Comparison of ENCODE assay signal across 1 cellular context in genomic region chr5:134370871-134371833, GRCh38.
TF ChIP-seq lines count a peak whose summit lies in the region.

Gene UBE2B, plus strand, starts transcription at chr5:134371569. Its CDS starts 27 bp downstream, at chr5:134371596.

TF ChIP-seq in K562, 482 proteins besides CTCF, POLR2A, EP300 and RAD21 (continued from another document):
- TF ChIP-seq U2AF2 (optimal IDR thresholded peaks at IDR 0.05; ENCODE audit: low read depth, low read length) (no peak), IRF9 (tag; IDR thresholded peaks at IDR 0.05) (peak; percentile 43; the same call in 1 of the 2 replicates), NFATC3 (IDR thresholded peaks at IDR 0.05) (no peak), SMC3 (conservative IDR thresholded peaks at IDR 0.05; ENCODE audit: insufficient read depth, low read depth, low read length) (no peak), RBM17 (IDR thresholded peaks at IDR 0.05; ENCODE audit: borderline replicate concordance, low read depth, low read length) (no peak), CHD1 (IDR thresholded peaks at IDR 0.05; ENCODE audit: low read length) (peak; percentile 98), RBM15 (IDR thresholded peaks at IDR 0.05; ENCODE audit: insufficient read depth, low read length) (no peak), RUNX1 (IDR thresholded peaks at IDR 0.05; ENCODE audit: low read depth) (no peak), ZNF175 (CRISPR knock-in tag; IDR thresholded peaks at IDR 0.05; ENCODE audit: low read depth) (peak; percentile 34; the same call in 1 of the 2 replicates), WHSC1 (IDR thresholded peaks at IDR 0.05; ENCODE audit: low read length) (no peak), SRSF3 (IDR thresholded peaks at IDR 0.05; ENCODE audit: insufficient read depth, low read length) (no peak), FOS (IDR thresholded peaks at IDR 0.05; ENCODE audit: extremely low read depth, insufficient read length) (peak; percentile 87), RFX1 (IDR thresholded peaks at IDR 0.05) (no peak), RFX7 (CRISPR knock-in tag; IDR thresholded peaks at IDR 0.05) (no peak), ZEB2 (IDR thresholded peaks at IDR 0.05) (no peak), KDM4B (IDR thresholded peaks at IDR 0.05; ENCODE audit: borderline replicate concordance in 2 of 2, low read depth in 1 of 2) (peak in 1 of 2 experiments; percentile 49; a peak in 1 of 4 replicates), PHTF2 (CRISPR knock-in tag; IDR thresholded peaks at IDR 0.05) (no peak), ARID2 (IDR thresholded peaks at IDR 0.05) (no peak), CEBPG (CRISPR knock-in tag; IDR thresholded peaks at IDR 0.05) (peak; percentile 85), CEBPG (tag; conservative IDR thresholded peaks at IDR 0.05 in 1 of 2, IDR thresholded peaks at IDR 0.05 in 1 of 2) (peak; percentile 90 to 92), MAZ (CRISPR knock-in tag; conservative IDR thresholded peaks at IDR 0.05 in 1 of 2, IDR thresholded peaks at IDR 0.05 in 1 of 2) (peak; percentile 89 to 96), CHAMP1 (IDR thresholded peaks at IDR 0.05) (peak; percentile 56; the same call in 1 of the 2 replicates), MBD1 (CRISPR knock-in tag; IDR thresholded peaks at IDR 0.05) (no peak), ZKSCAN3 (CRISPR knock-in tag; IDR thresholded peaks at IDR 0.05) (no peak), ZNF282 (CRISPR knock-in tag; IDR thresholded peaks at IDR 0.05) (no peak), HNRNPL (IDR thresholded peaks at IDR 0.05; ENCODE audit: low read depth, low read length) (no peak), MCM3 (IDR thresholded peaks at IDR 0.05) (no peak), ZNF217 (CRISPR knock-in tag; IDR thresholded peaks at IDR 0.05) (no peak), ZNF696 (CRISPR knock-in tag; conservative IDR thresholded peaks at IDR 0.05) (no peak), YBX1 (IDR thresholded peaks at IDR 0.05) (no peak), CREBBP (IDR thresholded peaks at IDR 0.05; ENCODE audit: low read depth, low read length) (no peak)
- TF ChIP-seq, protein P1, sequence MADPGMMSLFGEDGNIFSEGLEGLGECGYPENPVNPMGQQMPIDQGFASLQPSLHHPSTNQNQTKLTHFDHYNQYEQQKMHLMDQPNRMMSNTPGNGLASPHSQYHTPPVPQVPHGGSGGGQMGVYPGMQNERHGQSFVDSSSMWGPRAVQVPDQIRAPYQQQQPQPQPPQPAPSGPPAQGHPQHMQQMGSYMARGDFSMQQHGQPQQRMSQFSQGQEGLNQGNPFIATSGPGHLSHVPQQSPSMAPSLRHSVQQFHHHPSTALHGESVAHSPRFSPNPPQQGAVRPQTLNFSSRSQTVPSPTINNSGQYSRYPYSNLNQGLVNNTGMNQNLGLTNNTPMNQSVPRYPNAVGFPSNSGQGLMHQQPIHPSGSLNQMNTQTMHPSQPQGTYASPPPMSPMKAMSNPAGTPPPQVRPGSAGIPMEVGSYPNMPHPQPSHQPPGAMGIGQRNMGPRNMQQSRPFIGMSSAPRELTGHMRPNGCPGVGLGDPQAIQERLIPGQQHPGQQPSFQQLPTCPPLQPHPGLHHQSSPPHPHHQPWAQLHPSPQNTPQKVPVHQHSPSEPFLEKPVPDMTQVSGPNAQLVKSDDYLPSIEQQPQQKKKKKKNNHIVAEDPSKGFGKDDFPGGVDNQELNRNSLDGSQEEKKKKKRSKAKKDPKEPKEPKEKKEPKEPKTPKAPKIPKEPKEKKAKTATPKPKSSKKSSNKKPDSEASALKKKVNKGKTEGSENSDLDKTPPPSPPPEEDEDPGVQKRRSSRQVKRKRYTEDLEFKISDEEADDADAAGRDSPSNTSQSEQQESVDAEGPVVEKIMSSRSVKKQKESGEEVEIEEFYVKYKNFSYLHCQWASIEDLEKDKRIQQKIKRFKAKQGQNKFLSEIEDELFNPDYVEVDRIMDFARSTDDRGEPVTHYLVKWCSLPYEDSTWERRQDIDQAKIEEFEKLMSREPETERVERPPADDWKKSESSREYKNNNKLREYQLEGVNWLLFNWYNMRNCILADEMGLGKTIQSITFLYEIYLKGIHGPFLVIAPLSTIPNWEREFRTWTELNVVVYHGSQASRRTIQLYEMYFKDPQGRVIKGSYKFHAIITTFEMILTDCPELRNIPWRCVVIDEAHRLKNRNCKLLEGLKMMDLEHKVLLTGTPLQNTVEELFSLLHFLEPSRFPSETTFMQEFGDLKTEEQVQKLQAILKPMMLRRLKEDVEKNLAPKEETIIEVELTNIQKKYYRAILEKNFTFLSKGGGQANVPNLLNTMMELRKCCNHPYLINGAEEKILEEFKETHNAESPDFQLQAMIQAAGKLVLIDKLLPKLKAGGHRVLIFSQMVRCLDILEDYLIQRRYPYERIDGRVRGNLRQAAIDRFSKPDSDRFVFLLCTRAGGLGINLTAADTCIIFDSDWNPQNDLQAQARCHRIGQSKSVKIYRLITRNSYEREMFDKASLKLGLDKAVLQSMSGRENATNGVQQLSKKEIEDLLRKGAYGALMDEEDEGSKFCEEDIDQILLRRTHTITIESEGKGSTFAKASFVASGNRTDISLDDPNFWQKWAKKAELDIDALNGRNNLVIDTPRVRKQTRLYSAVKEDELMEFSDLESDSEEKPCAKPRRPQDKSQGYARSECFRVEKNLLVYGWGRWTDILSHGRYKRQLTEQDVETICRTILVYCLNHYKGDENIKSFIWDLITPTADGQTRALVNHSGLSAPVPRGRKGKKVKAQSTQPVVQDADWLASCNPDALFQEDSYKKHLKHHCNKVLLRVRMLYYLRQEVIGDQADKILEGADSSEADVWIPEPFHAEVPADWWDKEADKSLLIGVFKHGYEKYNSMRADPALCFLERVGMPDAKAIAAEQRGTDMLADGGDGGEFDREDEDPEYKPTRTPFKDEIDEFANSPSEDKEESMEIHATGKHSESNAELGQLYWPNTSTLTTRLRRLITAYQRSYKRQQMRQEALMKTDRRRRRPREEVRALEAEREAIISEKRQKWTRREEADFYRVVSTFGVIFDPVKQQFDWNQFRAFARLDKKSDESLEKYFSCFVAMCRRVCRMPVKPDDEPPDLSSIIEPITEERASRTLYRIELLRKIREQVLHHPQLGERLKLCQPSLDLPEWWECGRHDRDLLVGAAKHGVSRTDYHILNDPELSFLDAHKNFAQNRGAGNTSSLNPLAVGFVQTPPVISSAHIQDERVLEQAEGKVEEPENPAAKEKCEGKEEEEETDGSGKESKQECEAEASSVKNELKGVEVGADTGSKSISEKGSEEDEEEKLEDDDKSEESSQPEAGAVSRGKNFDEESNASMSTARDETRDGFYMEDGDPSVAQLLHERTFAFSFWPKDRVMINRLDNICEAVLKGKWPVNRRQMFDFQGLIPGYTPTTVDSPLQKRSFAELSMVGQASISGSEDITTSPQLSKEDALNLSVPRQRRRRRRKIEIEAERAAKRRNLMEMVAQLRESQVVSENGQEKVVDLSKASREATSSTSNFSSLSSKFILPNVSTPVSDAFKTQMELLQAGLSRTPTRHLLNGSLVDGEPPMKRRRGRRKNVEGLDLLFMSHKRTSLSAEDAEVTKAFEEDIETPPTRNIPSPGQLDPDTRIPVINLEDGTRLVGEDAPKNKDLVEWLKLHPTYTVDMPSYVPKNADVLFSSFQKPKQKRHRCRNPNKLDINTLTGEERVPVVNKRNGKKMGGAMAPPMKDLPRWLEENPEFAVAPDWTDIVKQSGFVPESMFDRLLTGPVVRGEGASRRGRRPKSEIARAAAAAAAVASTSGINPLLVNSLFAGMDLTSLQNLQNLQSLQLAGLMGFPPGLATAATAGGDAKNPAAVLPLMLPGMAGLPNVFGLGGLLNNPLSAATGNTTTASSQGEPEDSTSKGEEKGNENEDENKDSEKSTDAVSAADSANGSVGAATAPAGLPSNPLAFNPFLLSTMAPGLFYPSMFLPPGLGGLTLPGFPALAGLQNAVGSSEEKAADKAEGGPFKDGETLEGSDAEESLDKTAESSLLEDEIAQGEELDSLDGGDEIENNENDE (IDR thresholded peaks at IDR 0.05; ENCODE audit: low read depth, low read length), result no peak
- TF ChIP-seq, protein P2, sequence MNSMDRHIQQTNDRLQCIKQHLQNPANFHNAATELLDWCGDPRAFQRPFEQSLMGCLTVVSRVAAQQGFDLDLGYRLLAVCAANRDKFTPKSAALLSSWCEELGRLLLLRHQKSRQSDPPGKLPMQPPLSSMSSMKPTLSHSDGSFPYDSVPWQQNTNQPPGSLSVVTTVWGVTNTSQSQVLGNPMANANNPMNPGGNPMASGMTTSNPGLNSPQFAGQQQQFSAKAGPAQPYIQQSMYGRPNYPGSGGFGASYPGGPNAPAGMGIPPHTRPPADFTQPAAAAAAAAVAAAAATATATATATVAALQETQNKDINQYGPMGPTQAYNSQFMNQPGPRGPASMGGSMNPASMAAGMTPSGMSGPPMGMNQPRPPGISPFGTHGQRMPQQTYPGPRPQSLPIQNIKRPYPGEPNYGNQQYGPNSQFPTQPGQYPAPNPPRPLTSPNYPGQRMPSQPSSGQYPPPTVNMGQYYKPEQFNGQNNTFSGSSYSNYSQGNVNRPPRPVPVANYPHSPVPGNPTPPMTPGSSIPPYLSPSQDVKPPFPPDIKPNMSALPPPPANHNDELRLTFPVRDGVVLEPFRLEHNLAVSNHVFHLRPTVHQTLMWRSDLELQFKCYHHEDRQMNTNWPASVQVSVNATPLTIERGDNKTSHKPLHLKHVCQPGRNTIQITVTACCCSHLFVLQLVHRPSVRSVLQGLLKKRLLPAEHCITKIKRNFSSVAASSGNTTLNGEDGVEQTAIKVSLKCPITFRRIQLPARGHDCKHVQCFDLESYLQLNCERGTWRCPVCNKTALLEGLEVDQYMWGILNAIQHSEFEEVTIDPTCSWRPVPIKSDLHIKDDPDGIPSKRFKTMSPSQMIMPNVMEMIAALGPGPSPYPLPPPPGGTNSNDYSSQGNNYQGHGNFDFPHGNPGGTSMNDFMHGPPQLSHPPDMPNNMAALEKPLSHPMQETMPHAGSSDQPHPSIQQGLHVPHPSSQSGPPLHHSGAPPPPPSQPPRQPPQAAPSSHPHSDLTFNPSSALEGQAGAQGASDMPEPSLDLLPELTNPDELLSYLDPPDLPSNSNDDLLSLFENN (IDR thresholded peaks at IDR 0.05; ENCODE audit: low read depth in 2 of 2, low read length in 2 of 2), result no peak
- TF ChIP-seq, protein P3, sequence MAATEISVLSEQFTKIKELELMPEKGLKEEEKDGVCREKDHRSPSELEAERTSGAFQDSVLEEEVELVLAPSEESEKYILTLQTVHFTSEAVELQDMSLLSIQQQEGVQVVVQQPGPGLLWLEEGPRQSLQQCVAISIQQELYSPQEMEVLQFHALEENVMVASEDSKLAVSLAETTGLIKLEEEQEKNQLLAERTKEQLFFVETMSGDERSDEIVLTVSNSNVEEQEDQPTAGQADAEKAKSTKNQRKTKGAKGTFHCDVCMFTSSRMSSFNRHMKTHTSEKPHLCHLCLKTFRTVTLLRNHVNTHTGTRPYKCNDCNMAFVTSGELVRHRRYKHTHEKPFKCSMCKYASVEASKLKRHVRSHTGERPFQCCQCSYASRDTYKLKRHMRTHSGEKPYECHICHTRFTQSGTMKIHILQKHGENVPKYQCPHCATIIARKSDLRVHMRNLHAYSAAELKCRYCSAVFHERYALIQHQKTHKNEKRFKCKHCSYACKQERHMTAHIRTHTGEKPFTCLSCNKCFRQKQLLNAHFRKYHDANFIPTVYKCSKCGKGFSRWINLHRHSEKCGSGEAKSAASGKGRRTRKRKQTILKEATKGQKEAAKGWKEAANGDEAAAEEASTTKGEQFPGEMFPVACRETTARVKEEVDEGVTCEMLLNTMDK (IDR thresholded peaks at IDR 0.05; ENCODE audit: borderline replicate concordance, insufficient read depth, low read depth, low read length, poor library complexity, severe bottlenecking), result no peak
- TF ChIP-seq, protein P4, sequence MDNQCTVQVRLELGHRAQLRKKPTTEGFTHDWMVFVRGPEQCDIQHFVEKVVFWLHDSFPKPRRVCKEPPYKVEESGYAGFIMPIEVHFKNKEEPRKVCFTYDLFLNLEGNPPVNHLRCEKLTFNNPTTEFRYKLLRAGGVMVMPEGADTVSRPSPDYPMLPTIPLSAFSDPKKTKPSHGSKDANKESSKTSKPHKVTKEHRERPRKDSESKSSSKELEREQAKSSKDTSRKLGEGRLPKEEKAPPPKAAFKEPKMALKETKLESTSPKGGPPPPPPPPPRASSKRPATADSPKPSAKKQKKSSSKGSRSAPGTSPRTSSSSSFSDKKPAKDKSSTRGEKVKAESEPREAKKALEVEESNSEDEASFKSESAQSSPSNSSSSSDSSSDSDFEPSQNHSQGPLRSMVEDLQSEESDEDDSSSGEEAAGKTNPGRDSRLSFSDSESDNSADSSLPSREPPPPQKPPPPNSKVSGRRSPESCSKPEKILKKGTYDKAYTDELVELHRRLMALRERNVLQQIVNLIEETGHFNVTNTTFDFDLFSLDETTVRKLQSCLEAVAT (IDR thresholded peaks at IDR 0.05), result peak; percentile 64 to 68; a peak in 2 of 4 replicates
TF ChIP-seq in K562: peak in this region for 194.
